In genomic region chrX:107716816-107717700, GRCh38 we compare ENCODE assay signal across 8 cellular contexts. TPM values are rescaled to one million over a fixed set of nuclear protein-coding genes. Genes with fewer than 3 reads are reported as not detected.
DNase-seq lines count a peak whose midpoint lies in the region; ATAC-seq and TF ChIP-seq lines count a peak whose summit lies in the region.

No MANE protein-coding gene starts in this region.

- no peaks in the 10 kb centered on the region for H3K27me3 Mint-ChIP-seq in activated CD8-positive, alpha-beta T cell treated with anti-CD3 and anti-CD28 coated beads for 36 hours

- peak overlapping the region; percentile 85 for H3K27ac Mint-ChIP-seq in activated CD8-positive, alpha-beta T cell treated with anti-CD3 and anti-CD28 coated beads for 36 hours

- POLR2A ChIA-PET in activated CD8-positive, alpha-beta T cell treated with anti-CD3 and anti-CD28 coated beads for 36 hours (lab: Charles Lee), result interaction anchor here (0.9 to 9.9 kb wide), 9 partner anchors 12 to 116 kb away, joined by 3 to 184 read pairs (median 3); no protein-coding TSS in a partner anchor

- intact Hi-C loops in activated CD8-positive, alpha-beta T cell treated with anti-CD3 and anti-CD28 coated beads for 36 hours (cut with micrococcal nuclease), result loop anchor here (10.0 kb wide), 1 partner anchor 58 kb away; the partner anchor contains the start of genes NCBP2L and TSC22D3

- H3K4me1 Mint-ChIP-seq in activated CD8-positive, alpha-beta T cell treated with anti-CD3 and anti-CD28 coated beads for 36 hours (ENCODE audit: low read depth), result peaks cover 55% of the 10 kb centered on the region

- CTCF ChIA-PET in activated CD8-positive, alpha-beta T cell treated with anti-CD3 and anti-CD28 coated beads for 36 hours (lab: Charles Lee), result interaction anchor here (0.8 to 8.8 kb wide), 13 partner anchors 10 to 88 kb away, joined by 3 to 106 read pairs (median 6); partner anchors contain the start of genes NCBP2L, PRPS1 and TSC22D3

- peaks cover 19% of the 10 kb centered on the region for H3K36me3 Mint-ChIP-seq in activated CD8-positive, alpha-beta T cell treated with anti-CD3 and anti-CD28 coated beads for 36 hours (ENCODE audit: low read depth)

- DNase-seq in NCI-H2081 (lab: John Stamatoyannopoulos, UW) (peak; percentile 44 to 50), NCI-H2081 treated with DMSO at 0.1 percent for 48 hours (lab: John Stamatoyannopoulos, UW) (no peak), NCI-H2227 (lab: John Stamatoyannopoulos, UW; ENCODE audit: unreplicated experiment) (peak; percentile 54), ecto neural progenitor cell (ENCODE audit: low spot score) (peak; percentile 77), lung microvascular endothelial cell (ENCODE audit: low read depth in 2 of 2) (peak; percentile 81 to 85)
- DNase-seq in activated CD8-positive, alpha-beta T cell treated with anti-CD3 and anti-CD28 coated beads for 36 hours, result peak; percentile 88
- DNase-seq in stimulated activated CD4-positive, alpha-beta T cell treated with anti-CD3 and anti-CD28 coated beads, TNF-alpha, amount 100 ng/mL, for 48 hours (ENCODE audit: low read depth in 3 of 3), result peak; percentile 61 to 70 (median 65)

- peak overlapping the region; percentile 89 for H3K4me3 Mint-ChIP-seq in activated CD8-positive, alpha-beta T cell treated with anti-CD3 and anti-CD28 coated beads for 36 hours

- TF ChIP-seq CTCF in activated CD8-positive, alpha-beta T cell treated with anti-CD3 and anti-CD28 coated beads for 36 hours (IDR thresholded peaks at IDR 0.05), result no peak

- H3K9me3 Mint-ChIP-seq in activated CD8-positive, alpha-beta T cell treated with anti-CD3 and anti-CD28 coated beads for 36 hours, result no peaks in the 10 kb centered on the region

- ATAC-seq in HG02798 (IDR thresholded peaks at IDR 0.05; ENCODE audit: poor library complexity, unreplicated experiment), result peak; percentile 82
- peak; percentile 79 for ATAC-seq in activated CD8-positive, alpha-beta T cell treated with anti-CD3 and anti-CD28 coated beads for 36 hours

RNA-seq across cellular contexts. Expression of gene TSC22D3, which starts 58.5 kb away (rescaled TPM):
- 10 to 100 TPM; 47.2 to 50.5 TPM for total RNA-seq in activated CD8-positive, alpha-beta T cell treated with anti-CD3 and anti-CD28 coated beads for 36 hours
- 18.3 and 32.5 TPM in 2 replicates for total RNA-seq in lung microvascular endothelial cell
